ENCODE assay signal across 25 cellular contexts in genomic region chr1:4256351-4256750, GRCh38.
"Had no signal": no experiment of that assay in that cellular context is flagged by ENCODE, and none has a peak within 500 bp of the region (broad histone marks: within the 10 kb centered on the region; RNA-seq: fewer than 3 reads in every experiment).

No MANE protein-coding gene starts in this region.

- H3K27me3 ChIP-seq: ascending aorta, breast epithelium, colonic mucosa, esophagus squamous epithelium had no signal

- H3K36me3 ChIP-seq: ascending aorta, breast epithelium, colonic mucosa, esophagus squamous epithelium, gastroesophageal sphincter, heart right ventricle had no signal

- H3K27ac ChIP-seq: ascending aorta, breast epithelium, colonic mucosa, epithelial cell of prostate, esophagus squamous epithelium, gastroesophageal sphincter, heart right ventricle had no signal

- H3K4me3 ChIP-seq: ascending aorta, breast epithelium, colonic mucosa, esophagus squamous epithelium, gastroesophageal sphincter, heart right ventricle had no signal

- H3K9me3 ChIP-seq: ascending aorta, colonic mucosa had no signal

- DNase-seq: activated CD4-positive, alpha-beta memory T cell treated with anti-CD3 and anti-CD28 coated beads for 36 hours; activated CD4-positive, alpha-beta T cell treated with anti-CD3 and anti-CD28 coated beads for 36 hours; activated CD4-positive, alpha-beta T cell treated with anti-CD3 and anti-CD28 coated beads, Interleukin-2, amount 10 ng/mL, durations not matched to agents 24 days and 14 days; activated CD4-positive, CD25-positive, alpha-beta regulatory T cell; activated CD4-positive, CD25-positive, alpha-beta regulatory T cell treated with anti-CD3 and anti-CD28 coated beads, Interleukin-2, amount 50 U/mL, for 72 hours; activated CD8-positive, alpha-beta memory T cell treated with anti-CD3 and anti-CD28 coated beads, Interleukin-2, amount 10 ng/mL, durations not matched to agents 7 days and 5 days; activated CD8-positive, alpha-beta memory T cell treated with anti-CD3 and anti-CD28 coated beads, Interleukin-2, amount 50 U/mL, for 4 hours; activated CD8-positive, alpha-beta T cell treated with anti-CD3 and anti-CD28 coated beads, Interleukin-2, amount 10 ng/mL, durations not matched to agents 7 days and 5 days; activated effector memory CD4-positive, alpha-beta T cell treated with anti-CD3 and anti-CD28 coated beads, Interleukin-2, amount 50 U/mL, for 16 hours; activated naive CD4-positive, alpha-beta T cell treated with anti-CD3 and anti-CD28 coated beads, Interleukin-2, amount 10 ng/mL, durations not matched to agents 7 days and 5 days; activated naive CD8-positive, alpha-beta T cell treated with anti-CD3 and anti-CD28 coated beads, Interleukin-2, amount 10 ng/mL, durations not matched to agents 7 days and 5 days; activated T-cell treated with anti-CD3 and anti-CD28 coated beads, Interleukin-2, amount 50 U/mL, for 1 hour; activated T-cell treated with anti-CD3 and anti-CD28 coated beads, Interleukin-2, amount 50 U/mL, for 48 hours; colonic mucosa; effector CD8-positive, alpha-beta T cell; esophagus squamous epithelium; foreskin melanocyte; heart right ventricle; T-helper 1 cell; T-helper 17 cell had no signal

- ATAC-seq: activated CD4-positive, alpha-beta T cell treated with anti-CD3 and anti-CD28 coated beads for 36 hours; activated CD8-positive, alpha-beta memory T cell treated with anti-CD3 and anti-CD28 coated beads, Interleukin-2, amount 10 ng/mL, durations not matched to agents 7 days and 5 days; activated CD8-positive, alpha-beta T cell treated with anti-CD3 and anti-CD28 coated beads, Interleukin-2, amount 10 ng/mL, durations not matched to agents 7 days and 5 days; activated naive CD4-positive, alpha-beta T cell treated with anti-CD3 and anti-CD28 coated beads, Interleukin-2, amount 50 U/mL, for 72 hours; gastroesophageal sphincter; heart right ventricle; T-helper 17 cell had no signal

- H3K4me1 ChIP-seq: ascending aorta, breast epithelium, colonic mucosa, esophagus squamous epithelium, gastroesophageal sphincter, heart right ventricle had no signal
